Comparison of ENCODE assay signal across 1 cellular context in the genomic region with DNA sequence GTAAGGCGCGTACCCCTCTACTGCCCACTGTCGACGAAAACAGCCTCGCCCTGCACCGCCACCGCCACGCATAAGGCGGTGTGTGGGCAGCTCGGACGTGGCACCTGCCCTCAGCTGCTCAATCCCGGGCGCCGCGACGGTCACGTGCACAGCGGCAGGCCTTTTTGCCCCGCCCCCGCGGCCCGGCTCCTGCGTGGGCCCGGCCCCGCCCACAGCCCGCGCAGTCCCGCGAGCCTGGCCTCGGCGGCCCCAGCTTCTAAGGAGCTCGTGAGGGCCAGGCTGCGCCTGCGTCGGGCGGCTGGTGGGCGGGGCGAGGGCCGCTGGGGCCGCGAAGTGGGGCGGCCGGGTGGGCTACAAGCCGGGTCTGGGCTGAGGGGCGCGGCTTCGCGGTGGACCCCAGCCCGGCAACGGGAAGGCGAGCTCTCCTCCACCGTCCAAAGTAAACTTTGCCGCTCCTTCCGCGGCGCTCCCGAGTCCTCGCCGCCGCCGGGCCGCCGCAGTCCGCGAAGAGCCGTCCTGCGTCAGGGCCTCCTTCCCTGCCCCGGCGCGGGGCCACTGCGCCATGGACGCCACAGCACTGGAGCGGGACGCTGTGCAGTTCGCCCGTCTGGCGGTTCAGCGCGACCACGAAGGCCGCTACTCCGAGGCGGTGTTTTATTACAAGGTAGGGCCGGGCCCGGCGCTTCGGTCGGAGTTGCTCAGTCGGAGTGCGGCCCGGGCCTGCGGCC.
A peak's percentile ranks its signal among the peaks of the same experiment; 100 is the strongest.
TF ChIP-seq lines count a peak whose summit lies in the region.

A gene (plus strand): TSS at position 313 of the 728 bp plus-strand sequence. CDS start 250 bp downstream, at position 563.

TF ChIP-seq in SK-N-SH, 30 proteins besides CTCF, POLR2A, EP300 and RAD21 (continued from another document):
- TF ChIP-seq NFIC (IDR thresholded peaks at IDR 0.05; ENCODE audit: borderline replicate concordance) (no peak), FOXJ3 (CRISPR knock-in tag; IDR thresholded peaks at IDR 0.05) (no peak), FOSL2 (IDR thresholded peaks at IDR 0.05; ENCODE audit: borderline replicate concordance, low read depth) (no peak), YY1 (IDR thresholded peaks at IDR 0.05; ENCODE audit: low read depth) (peak; percentile 73; the same call in 1 of the 2 replicates), MXI1 (IDR thresholded peaks at IDR 0.05; ENCODE audit: low read depth, low read length) (peak; percentile 83), RCOR1 (IDR thresholded peaks at IDR 0.05; ENCODE audit: low read length) (peak; percentile 35; the same call in 1 of the 2 replicates), RXRA (IDR thresholded peaks at IDR 0.05; ENCODE audit: borderline replicate concordance, low read depth) (no peak), ELF1 (IDR thresholded peaks at IDR 0.05) (no peak), TEAD4 (IDR thresholded peaks at IDR 0.05; ENCODE audit: borderline replicate concordance, insufficient read depth) (no peak), JUND (IDR thresholded peaks at IDR 0.05) (no peak), CHD2 (IDR thresholded peaks at IDR 0.05; ENCODE audit: low read length, partially characterized antibody) (peak; percentile 98), GABPA (IDR thresholded peaks at IDR 0.05; ENCODE audit: low read depth) (no peak)
- TF ChIP-seq, protein P1, sequence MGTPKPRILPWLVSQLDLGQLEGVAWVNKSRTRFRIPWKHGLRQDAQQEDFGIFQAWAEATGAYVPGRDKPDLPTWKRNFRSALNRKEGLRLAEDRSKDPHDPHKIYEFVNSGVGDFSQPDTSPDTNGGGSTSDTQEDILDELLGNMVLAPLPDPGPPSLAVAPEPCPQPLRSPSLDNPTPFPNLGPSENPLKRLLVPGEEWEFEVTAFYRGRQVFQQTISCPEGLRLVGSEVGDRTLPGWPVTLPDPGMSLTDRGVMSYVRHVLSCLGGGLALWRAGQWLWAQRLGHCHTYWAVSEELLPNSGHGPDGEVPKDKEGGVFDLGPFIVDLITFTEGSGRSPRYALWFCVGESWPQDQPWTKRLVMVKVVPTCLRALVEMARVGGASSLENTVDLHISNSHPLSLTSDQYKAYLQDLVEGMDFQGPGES (IDR thresholded peaks at IDR 0.05; ENCODE audit: low read depth, low read length) = no peak
- TF ChIP-seq, protein P2, sequence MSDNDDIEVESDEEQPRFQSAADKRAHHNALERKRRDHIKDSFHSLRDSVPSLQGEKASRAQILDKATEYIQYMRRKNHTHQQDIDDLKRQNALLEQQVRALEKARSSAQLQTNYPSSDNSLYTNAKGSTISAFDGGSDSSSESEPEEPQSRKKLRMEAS (IDR thresholded peaks at IDR 0.05; ENCODE audit: low read depth) = peak; percentile 85
- TF ChIP-seq, protein P3, sequence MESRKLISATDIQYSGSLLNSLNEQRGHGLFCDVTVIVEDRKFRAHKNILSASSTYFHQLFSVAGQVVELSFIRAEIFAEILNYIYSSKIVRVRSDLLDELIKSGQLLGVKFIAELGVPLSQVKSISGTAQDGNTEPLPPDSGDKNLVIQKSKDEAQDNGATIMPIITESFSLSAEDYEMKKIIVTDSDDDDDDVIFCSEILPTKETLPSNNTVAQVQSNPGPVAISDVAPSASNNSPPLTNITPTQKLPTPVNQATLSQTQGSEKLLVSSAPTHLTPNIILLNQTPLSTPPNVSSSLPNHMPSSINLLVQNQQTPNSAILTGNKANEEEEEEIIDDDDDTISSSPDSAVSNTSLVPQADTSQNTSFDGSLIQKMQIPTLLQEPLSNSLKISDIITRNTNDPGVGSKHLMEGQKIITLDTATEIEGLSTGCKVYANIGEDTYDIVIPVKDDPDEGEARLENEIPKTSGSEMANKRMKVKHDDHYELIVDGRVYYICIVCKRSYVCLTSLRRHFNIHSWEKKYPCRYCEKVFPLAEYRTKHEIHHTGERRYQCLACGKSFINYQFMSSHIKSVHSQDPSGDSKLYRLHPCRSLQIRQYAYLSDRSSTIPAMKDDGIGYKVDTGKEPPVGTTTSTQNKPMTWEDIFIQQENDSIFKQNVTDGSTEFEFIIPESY (IDR thresholded peaks at IDR 0.05; ENCODE audit: borderline replicate concordance, low read depth) = peak; percentile 79; the same call in 1 of the 2 replicates
